24 cellular contexts compared by ENCODE assay signal in the genomic region with DNA sequence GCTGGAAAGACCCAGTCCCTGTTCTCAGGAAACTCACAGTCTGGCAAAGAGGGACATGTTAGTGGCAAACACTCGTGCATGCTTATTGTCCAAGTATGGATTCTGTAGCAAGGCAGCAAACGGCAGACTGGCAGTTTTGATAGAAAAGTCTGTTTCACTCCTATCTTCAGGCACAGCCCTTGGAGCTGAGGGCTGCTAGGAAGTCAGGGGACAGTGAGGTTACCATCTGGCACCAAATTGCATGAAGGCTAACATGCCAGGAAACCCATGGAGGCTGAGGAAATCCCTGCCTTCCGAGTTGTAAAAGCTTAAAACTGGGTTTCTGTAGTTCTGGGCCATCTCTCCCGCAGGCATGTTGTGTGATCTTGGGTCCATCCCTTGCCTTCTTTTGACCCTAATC. TPM values are rescaled to one million over a fixed set of nuclear protein-coding genes. Genes with fewer than 3 reads are reported as not detected.
DNase-seq lines count a peak whose midpoint lies in the region; ATAC-seq, FAIRE-seq and TF ChIP-seq lines count a peak whose summit lies in the region.
"Had no signal": no experiment of that assay in that cellular context is flagged by ENCODE, and none has a peak within 500 bp of the region (broad histone marks: within the 10 kb centered on the region; RNA-seq: fewer than 3 reads in every experiment).

No MANE protein-coding gene starts in this region.

- H2BK5ac ChIP-seq in H1 (ENCODE audit: low read depth, low read length) = no peak overlapping the region

- no peak overlapping the region for H3K56ac ChIP-seq in H1 (replicated peaks; ENCODE audit: insufficient read length, low read depth, low read length)

- H3K79me1 ChIP-seq in H1 (ENCODE audit: low read depth, low read length) = no peaks in the 10 kb centered on the region

- H3K4me1 ChIP-seq in liver (ENCODE audit: control insufficient read depth in 4 of 4, insufficient read depth in 4 of 4, low read length in 3 of 4) (no peaks in the 10 kb centered on the region), HepG2 (ENCODE audit: insufficient read depth, low read length) (no peaks in the 10 kb centered on the region), H1 (replicated peaks in 1 of 4; ENCODE audit: control insufficient read depth in 3 of 4, insufficient read depth in 4 of 4, low read length in 3 of 4) (peaks cover 0 to 5% (median 3%) of the 10 kb centered on the region in 4 experiments; a peak in 4 of 7 replicates)

- no peak for FAIRE-seq in HepG2 (lab: Jason Lieb, UNC)
- FAIRE-seq in H1 (lab: Jason Lieb, UNC) = no peak
- FAIRE-seq: A204.1, G401.6 had no signal

- DNase-seq in HepG2 (ENCODE audit: low spot score) (no peak), NCI-H446 treated with DMSO at 0.1 percent for 48 hours (lab: John Stamatoyannopoulos, UW) (peak; percentile 54), H1 (ENCODE audit: low read depth in 1 of 2, low spot score in 2 of 2) (no peak), mesenteric fat pad (ENCODE audit: low spot score) (no peak)
- no peak for DNase-seq in stimulated activated CD8-positive, alpha-beta memory T cell treated with anti-CD3 and anti-CD28 coated beads, Interleukin-4, amount 100 ng/mL, for 48 hours
- DNase-seq in activated T-cell treated with anti-CD3 and anti-CD28 coated beads, Interleukin-2, amount 50 U/mL, for 48 hours = no peak
- DNase-seq: CD8-positive, alpha-beta memory T cell; DND-41; GM23248; Kasumi-1; MG63; NCI-H1048; NCI-H1436 treated with DMSO at 0.1 percent for 48 hours; NCI-H2081 treated with DMSO at 0.1 percent for 48 hours; NCI-H2227 treated with DMSO at 0.1 percent for 48 hours; NCI-H526 treated with DMSO at 0.1 percent for 48 hours; NK-92 treated with Interleukin-12 subunit alpha and Interleukin-12 subunit beta, amount 100 ng/mL, for 24 hours; Right ventricle myocardium superior; SW 1271 had no signal

- no peak overlapping the region for H3K23ac ChIP-seq in H1 (ENCODE audit: insufficient read length)

- H2BK20ac ChIP-seq in H1 (ENCODE audit: low read length) = no peak overlapping the region

- no peak overlapping the region for H2AK5ac ChIP-seq in H1 (ENCODE audit: low read depth, low read length)

- no peaks in the 10 kb centered on the region for H3K27me3 ChIP-seq in liver (ENCODE audit: control insufficient read depth in 4 of 4, insufficient read depth in 4 of 4, low read length in 3 of 4)
- H3K27me3 ChIP-seq in HepG2 (ENCODE audit: control insufficient read depth in 1 of 2, insufficient read depth in 2 of 2, low read length in 2 of 2) = peaks cover 3 to 15% of the 10 kb centered on the region in 2 experiments; a peak in 2 of 5 replicates
- H3K27me3 ChIP-seq in H1 (replicated peaks in 1 of 4; ENCODE audit: control insufficient read depth in 3 of 4, extremely low read depth in 1 of 4, insufficient read depth in 3 of 4, low read length in 3 of 4) = no peaks in the 10 kb centered on the region
- H3K27me3 ChIP-seq: MG63 had no signal

- CTCF ChIA-PET in HepG2 (lab: Yijun Ruan, JAX; ENCODE audit: low intra/inter-chr PET ratio, low total read pairs) (no interaction called here), H1 (lab: Charles Lee; ENCODE audit: partially characterized antibody) (interaction anchor here (1.1 to 2.2 kb wide), 2 partner anchors 18 to 234 kb away, joined by 3 to 7 read pairs; no protein-coding TSS in a partner anchor)

- TF ChIP-seq POLR2A in HepG2 (IDR thresholded peaks at IDR 0.05; ENCODE audit: insufficient read depth in 1 of 2, low read depth in 2 of 2, low read length in 2 of 2) (no peak), H1 (IDR thresholded peaks at IDR 0.05; ENCODE audit: control extremely low read depth in 1 of 2, low read depth in 2 of 2, low read length in 2 of 2) (no peak)

- H3K4me2 ChIP-seq in HepG2 (ENCODE audit: low read depth, low read length) (no peak overlapping the region), H1 (ENCODE audit: insufficient read depth in 1 of 2, low read depth in 2 of 2, low read length in 2 of 2) (no peak overlapping the region)

- WGBS in liver = 73% methylated on average over 4 of the region's 4 CpGs
- 33% methylated on average over 3 of the region's 4 CpGs for WGBS in HepG2 (ENCODE audit: low lambda C conversion rate)
- WGBS in H1 (ENCODE audit: extremely low coverage in 1 of 2, insufficient coverage in 1 of 2, insufficient read length in 1 of 2, insufficient replicate concordance in 2 of 2, low coverage in 1 of 2, low lambda C conversion rate in 2 of 2, missing lambda C conversion rate in 1 of 2), 2 experiments = 92% methylated on average over 4 of the region's 4 CpGs; no CpG with 5 or more reads in 1 of the 2 experiments

- no peak for ATAC-seq in HepG2
- ATAC-seq in HG03045 (IDR thresholded peaks at IDR 0.05; ENCODE audit: unreplicated experiment) = no peak
- ATAC-seq: HCT116 had no signal

- H3K23me2 ChIP-seq in H1 (ENCODE audit: low read depth, low read length) = no peaks in the 10 kb centered on the region

- H3K4ac ChIP-seq in H1 (replicated peaks; ENCODE audit: insufficient read length, low read depth, low read length) = no peak overlapping the region

- H4K20me1 ChIP-seq in HepG2 (ENCODE audit: insufficient read depth, low read length) (no peaks in the 10 kb centered on the region), H1 (replicated peaks in 1 of 2; ENCODE audit: control insufficient read depth in 1 of 2, insufficient read depth in 2 of 2, low read length in 2 of 2) (no peaks in the 10 kb centered on the region)

- H2BK12ac ChIP-seq in H1 (ENCODE audit: low read depth, low read length) = no peak overlapping the region

- H3K79me2 ChIP-seq in HepG2 (ENCODE audit: insufficient read depth, low read length) (no peaks in the 10 kb centered on the region), H1 (ENCODE audit: control insufficient read depth in 1 of 2, insufficient read depth in 2 of 2, low read length in 2 of 2) (no peaks in the 10 kb centered on the region)

- H3K27ac ChIP-seq in liver (ENCODE audit: low read depth in 1 of 2, low read length in 2 of 2) = no peak overlapping the region
- H3K27ac ChIP-seq in HepG2 (ENCODE audit: extremely low read length, insufficient read depth, low read length) = no peak overlapping the region
- no peak overlapping the region for H3K27ac ChIP-seq in H1 (ENCODE audit: low read depth, low read length)
- H3K27ac ChIP-seq: GM23248 had no signal

- no peak overlapping the region for H4K5ac ChIP-seq in H1 (ENCODE audit: insufficient read length, low read depth, low read length)

- POLR2A ChIA-PET in HepG2 (lab: Yijun Ruan, JAX) = no interaction called here
- POLR2A ChIA-PET in H1 (lab: Charles Lee; ENCODE audit: partially characterized antibody) = interaction anchor here (1.2 to 1.5 kb wide), 2 partner anchors 13 to 24 kb away, joined by 3 to 5 read pairs; no protein-coding TSS in a partner anchor

- H3K14ac ChIP-seq in H1 (ENCODE audit: insufficient read length) = no peak overlapping the region

- in situ Hi-C loops in HepG2 (cut with HindIII; ENCODE audit: extremely low pct_ligation_motif_present, low pct_unique_long_range_greater_than_20kb) = no loop called here

- intact Hi-C loops in HepG2 (cut with micrococcal nuclease; ENCODE audit: unreplicated experiment) = no loop called here

- no peak for TF ChIP-seq RAD21 in liver (IDR thresholded peaks at IDR 0.05)
- TF ChIP-seq RAD21 in HepG2 (CRISPR knock-in tag; IDR thresholded peaks at IDR 0.05) = no peak
- TF ChIP-seq RAD21 in H1 (IDR thresholded peaks at IDR 0.05 in 1 of 2, conservative IDR thresholded peaks at IDR 0.05 in 1 of 2; ENCODE audit: low read depth in 2 of 2, low read length in 2 of 2) = no peak

- H3K36me3 ChIP-seq in liver (ENCODE audit: control insufficient read depth in 4 of 4, insufficient read depth in 3 of 4, low read depth in 1 of 4, low read length in 3 of 4) (no peaks in the 10 kb centered on the region), HepG2 (replicated peaks in 1 of 2; ENCODE audit: control insufficient read depth in 1 of 2, insufficient read depth in 2 of 2, low read length in 2 of 2) (no peaks in the 10 kb centered on the region), H1 (ENCODE audit: control insufficient read depth in 2 of 4, insufficient read depth in 4 of 4, low read length in 3 of 4) (no peaks in the 10 kb centered on the region; a peak in 1 of 8 replicates)
- H3K36me3 ChIP-seq: MG63 had no signal

- no peak for TF ChIP-seq EP300 in HepG2 (IDR thresholded peaks at IDR 0.05; ENCODE audit: low read depth in 2 of 2, low read length in 2 of 2)
- TF ChIP-seq EP300 in HepG2 (CRISPR knock-in tag; IDR thresholded peaks at IDR 0.05; ENCODE audit: borderline replicate concordance) = no peak
- no peak for TF ChIP-seq EP300 in H1 (IDR thresholded peaks at IDR 0.05; ENCODE audit: borderline replicate concordance in 1 of 2, low read depth in 2 of 2, low read length in 2 of 2)

- H3K9ac ChIP-seq in liver (ENCODE audit: low read depth in 1 of 2, low read length in 2 of 2) (no peak overlapping the region), HepG2 (ENCODE audit: insufficient read depth, low read depth, low read length) (no peak overlapping the region), H1 (replicated peaks in 1 of 4; ENCODE audit: extremely low read depth in 1 of 4, low read depth in 3 of 4, low read length in 3 of 4) (no peak overlapping the region)
- H3K9ac ChIP-seq: GM23248 had no signal

- no peaks in the 10 kb centered on the region for H3K9me3 ChIP-seq in liver (ENCODE audit: control insufficient read depth in 4 of 4, low read length in 3 of 4)
- H3K9me3 ChIP-seq in HepG2 (ENCODE audit: low read length) = no peaks in the 10 kb centered on the region
- H3K9me3 ChIP-seq in H1 (ENCODE audit: insufficient read depth in 2 of 2, low read depth in 1 of 2, low read length in 1 of 2) = no peaks in the 10 kb centered on the region; a peak in 1 of 4 replicates
- H3K9me3 ChIP-seq: MG63 had no signal

- H2BK120ac ChIP-seq in H1 (replicated peaks; ENCODE audit: low read depth, low read length) = no peak overlapping the region

- TF ChIP-seq CTCF in liver (IDR thresholded peaks at IDR 0.05; ENCODE audit: low read depth, low read length, missing input control) (no peak), HepG2 (CRISPR knock-in tag; IDR thresholded peaks at IDR 0.05) (no peak), H1 (IDR thresholded peaks at IDR 0.05; ENCODE audit: control extremely low read depth in 1 of 3, insufficient read depth in 1 of 3, low read depth in 1 of 3, low read length in 3 of 3) (no peak)

- no peak overlapping the region for H4K91ac ChIP-seq in H1 (replicated peaks; ENCODE audit: insufficient read length, low read length)

- no peak overlapping the region for H3K4me3 ChIP-seq in liver (ENCODE audit: low read depth in 1 of 3, low read length in 3 of 3)
- no peak overlapping the region for H3K4me3 ChIP-seq in HepG2 (replicated peaks in 1 of 3; ENCODE audit: insufficient read depth in 1 of 3, low read depth in 2 of 3, low read length in 3 of 3)
- H3K4me3 ChIP-seq in H1 (ENCODE audit: extremely low read depth in 1 of 4, insufficient read depth in 2 of 4, low read depth in 3 of 4, low read length in 4 of 4) = no peak overlapping the region
- H3K4me3 ChIP-seq: GM23248, MG63 had no signal

- no peak overlapping the region for H3K18ac ChIP-seq in H1 (ENCODE audit: extremely low read depth, low read length)

- H2AFZ ChIP-seq in HepG2 (ENCODE audit: low read length) (no peak overlapping the region), H1 (ENCODE audit: low read length) (no peak overlapping the region)
- H2AFZ ChIP-seq: GM23248 had no signal

- H4K8ac ChIP-seq in H1 (ENCODE audit: extremely low read depth, insufficient read depth, low read length) = peak overlapping the region; percentile 83

- no peak overlapping the region; the same call in 1 of the 2 replicates for H2BK15ac ChIP-seq in H1 (ENCODE audit: low read length)

- no TSS peak for BruUV-seq in HepG2 (replicated peaks; lab: Mats Ljungman, UMichigan)

RNA-seq across cellular contexts. Expression of gene CALM1, which starts 32.9 kb away (rescaled TPM):
- total RNA-seq in liver (100 to 1,000 TPM; 146 to 156 TPM), HepG2 (2016; rRNA removed; fragmentation: Illumina TruSeq; extraction: Trizol) (238 and 346 TPM in 2 replicates), mesenteric fat pad (549 TPM)
- polyA plus RNA-seq in liver (100 to 1,000 TPM; 176 to 517 TPM), HepG2 (2011; rRNA removed) (80.5 and 110 TPM in 2 replicates), H1 (2011; rRNA removed) (279 and 285 TPM in 2 replicates)
- total RNA-seq in HepG2 (2016; cell fraction: cytosol; rRNA removed; fragmentation: Illumina TruSeq; extraction: Trizol; ENCODE audit: low read depth) = 29.6 and 47.4 TPM in 2 replicates
- 242 and 366 TPM in 2 replicates for total RNA-seq in HepG2 (2016; cell fraction: insoluble cytoplasmic fraction; rRNA removed; fragmentation: Illumina TruSeq; extraction: Trizol)
- total RNA-seq in HepG2 (2016; cell fraction: membrane; rRNA removed; fragmentation: Illumina TruSeq; extraction: Trizol) = 98.2 and 111 TPM in 2 replicates
- total RNA-seq in HepG2 (2016; cell fraction: nucleus; rRNA removed; fragmentation: Illumina TruSeq; extraction: Trizol) = 91.7 and 108 TPM in 2 replicates
- polyA plus RNA-seq in HepG2 (2011; cell fraction: cytosol; rRNA removed) = 96.0 and 112 TPM in 2 replicates
- polyA plus RNA-seq in HepG2 (2011; cell fraction: nucleus; rRNA removed) = 50.1 and 52.3 TPM in 2 replicates
- polyA plus RNA-seq in HepG2 (2012) = 119 and 120 TPM in 2 replicates
- polyA plus RNA-seq in HepG2 (2016; cell fraction: cytosol; fragmentation: Illumina TruSeq; extraction: Trizol; ENCODE audit: low read depth) = 40.5 and 51.9 TPM in 2 replicates
- polyA plus RNA-seq in HepG2 (2016; cell fraction: insoluble cytoplasmic fraction; fragmentation: Illumina TruSeq; extraction: Trizol; ENCODE audit: low read depth) = 366 and 395 TPM in 2 replicates
- polyA plus RNA-seq in HepG2 (2016; cell fraction: membrane; fragmentation: Illumina TruSeq; extraction: Trizol; ENCODE audit: low read depth) = 92.6 and 101 TPM in 2 replicates
- polyA plus RNA-seq in HepG2 (2016; cell fraction: nucleus; fragmentation: Illumina TruSeq; extraction: Trizol; ENCODE audit: insufficient read depth, low read depth) = 160 and 164 TPM in 2 replicates
- 189 and 213 TPM in 2 replicates for polyA minus RNA-seq in HepG2 (2011; rRNA and poly(A)+ RNA removed; ENCODE audit: low replicate concordance)
- polyA minus RNA-seq in HepG2 (2011; cell fraction: cytosol; rRNA and poly(A)+ RNA removed) = 93.2 and 109 TPM in 2 replicates
- polyA minus RNA-seq in HepG2 (2011; cell fraction: nucleus; rRNA and poly(A)+ RNA removed) = 128 and 155 TPM in 2 replicates
- total RNA-seq in H1 (2021; fragmentation: NEBNext Ultra II Directional; extraction: Animal tissue kit (Norgen Biotek cat#: 25700)) = 398 and 422 TPM in 2 replicates
- 386 TPM for polyA plus RNA-seq in H1 (2011; cell fraction: cytosol; rRNA removed)
- 172 TPM for polyA plus RNA-seq in H1 (2011; cell fraction: nucleus; rRNA removed)
- 280 to 423 TPM (median 293 TPM) in 4 replicates for polyA plus RNA-seq in H1 (2012, experiment 1 of 2)
- polyA plus RNA-seq in H1 (2012, experiment 2 of 2) = 59.7 TPM
- polyA plus RNA-seq in H1 (2013, experiment 1 of 2) = 408 TPM
- polyA plus RNA-seq in H1 (2013, experiment 2 of 2) = 425 TPM
- 201 and 209 TPM in 2 replicates for polyA minus RNA-seq in H1 (2011; rRNA and poly(A)+ RNA removed)
- polyA minus RNA-seq in H1 (2011; cell fraction: cytosol; rRNA and poly(A)+ RNA removed) = 260 TPM
- 276 TPM for polyA minus RNA-seq in H1 (2011; cell fraction: nucleus; rRNA and poly(A)+ RNA removed)
